ENCODE assay signal across 22 cellular contexts in the genomic region with DNA sequence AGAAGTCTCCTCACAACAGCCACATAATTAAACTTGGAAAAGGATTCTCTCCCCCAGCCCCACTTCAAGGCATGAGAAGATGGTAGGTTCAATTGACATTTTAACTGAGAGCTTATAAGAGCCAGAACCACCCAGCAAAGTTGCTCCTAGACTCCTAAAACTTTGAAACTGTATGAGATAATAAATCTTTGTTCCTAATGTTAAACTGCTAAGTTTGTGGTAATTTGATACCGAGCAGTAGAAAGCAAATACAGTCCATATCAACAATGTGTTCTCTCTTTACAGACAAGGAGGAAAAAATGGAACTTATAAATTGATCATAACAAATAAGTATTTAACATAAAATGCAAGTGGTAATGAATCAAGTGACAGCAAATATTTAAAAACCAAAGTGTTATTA.
"Had no signal": no experiment of that assay in that cellular context is flagged by ENCODE, and none has a peak within 500 bp of the region (broad histone marks: within the 10 kb centered on the region; RNA-seq: fewer than 3 reads in every experiment).

No MANE protein-coding gene starts in this region.

- H3K4me2 ChIP-seq: hepatocyte, smooth muscle cell had no signal

- H3K4me3 ChIP-seq: gastrocnemius medialis, hepatocyte, lower lobe of right lung, prostate gland, right atrium auricular region, smooth muscle cell, stomach, tibial artery had no signal

- H3K9me3 ChIP-seq: gastrocnemius medialis, lower lobe of right lung, neutrophil, prostate gland, right atrium auricular region, stomach, tibial artery had no signal

- ATAC-seq: effector memory CD8-positive, alpha-beta T cell; gastrocnemius medialis; left cardiac atrium; left ventricle myocardium superior; lower lobe of right lung; natural killer cell; sciatic nerve had no signal

- H3K36me3 ChIP-seq: gastrocnemius medialis, lower lobe of right lung, neutrophil, prostate gland, right atrium auricular region, stomach, tibial artery had no signal

- H3K27ac ChIP-seq: gastrocnemius medialis, hepatocyte, lower lobe of right lung, neutrophil, prostate gland, right atrium auricular region, stomach, tibial artery had no signal

- H2AFZ ChIP-seq: hepatocyte had no signal

- DNase-seq: cortex of kidney; effector memory CD8-positive, alpha-beta T cell; foreskin fibroblast; gastrocnemius medialis; head of caudate nucleus; left cardiac atrium; left ventricle myocardium superior; lower lobe of right lung; natural killer cell; stimulated activated CD4-positive, alpha-beta T cell treated with anti-CD3 and anti-CD28 coated beads, Interleukin-12 subunit alpha, Interleukin-12 subunit beta, amount 100 ng/mL, for 4 hours; stimulated activated CD4-positive, alpha-beta T cell treated with anti-CD3 and anti-CD28 coated beads, Interleukin-1b, Interleukin-23, amount 100 ng/mL, for 48 hours; stimulated activated CD4-positive, alpha-beta T cell treated with anti-CD3 and anti-CD28 coated beads, Interleukin-4, amount 100 ng/mL, for 1 hour; stimulated activated CD8-positive, alpha-beta memory T cell treated with anti-CD3 and anti-CD28 coated beads, Interleukin-4, amount 100 ng/mL, for 48 hours; stimulated activated naive CD4-positive, alpha-beta T cell; stomach; tibial artery had no signal

- H3K79me2 ChIP-seq: hepatocyte had no signal

- H3K27me3 ChIP-seq: gastrocnemius medialis, hepatocyte, neutrophil, right atrium auricular region, stomach, tibial artery had no signal

- H3K4me1 ChIP-seq: gastrocnemius medialis, lower lobe of right lung, prostate gland, right atrium auricular region, tibial artery had no signal
